ENCODE assay signal across 8 cellular contexts in genomic region chr6:31619805-31620585, GRCh38. TPM values are rescaled to one million over a fixed set of nuclear protein-coding genes. Genes with fewer than 3 reads are reported as not detected.
A peak's percentile ranks its signal among the peaks of the same experiment; 100 is the strongest.
DNase-seq lines count a peak whose midpoint lies in the region; ATAC-seq and TF ChIP-seq lines count a peak whose summit lies in the region.

No MANE protein-coding gene starts in this region.

- TF ChIP-seq CTCF in DND-41 (IDR thresholded peaks at IDR 0.05; ENCODE audit: borderline replicate concordance, extremely low read depth, low read length, poor library complexity, severe bottlenecking) (no peak), Peyer's patch (IDR thresholded peaks at IDR 0.05) (peak in 2 of 6 experiments; percentile 22 to 28), esophagus squamous epithelium (IDR thresholded peaks at IDR 0.05) (peak in 3 of 6 experiments; percentile 13 to 26 (median 25))

- peak overlapping the region; percentile 98 for H3K27ac ChIP-seq in DND-41 (ENCODE audit: low read length)
- peak overlapping the region; percentile 99 for H3K27ac ChIP-seq in KOPT-K1 (ENCODE audit: low read depth, low read length, poor library complexity, severe bottlenecking)
- H3K27ac ChIP-seq in Peyer's patch = peak overlapping the region; percentile 95 to 99 (median 98)
- H3K27ac ChIP-seq in esophagus squamous epithelium = peak overlapping the region; percentile 97 to 99 (median 98)
- H3K27ac ChIP-seq in muscle layer of duodenum (ENCODE audit: low read length) = peak overlapping the region; percentile 92

- 0% methylated on average over 48 to 50 of the region's 50 CpGs for WGBS in esophagus squamous epithelium, 2 donors

- H3K27me3 ChIP-seq in DND-41 (ENCODE audit: insufficient read depth, low read length, poor library complexity) (no peaks in the 10 kb centered on the region), Peyer's patch (no peaks in the 10 kb centered on the region), esophagus squamous epithelium (no peaks in the 10 kb centered on the region), muscle layer of duodenum (ENCODE audit: low read depth, low read length) (no peaks in the 10 kb centered on the region)

- H3K79me2 ChIP-seq in DND-41 (ENCODE audit: insufficient read depth, low read length) = peaks cover 63% of the 10 kb centered on the region

- ATAC-seq in DND-41 (ENCODE audit: insufficient read depth, low read depth) = peak; percentile 78
- peak; percentile 75 for ATAC-seq in GM21825 (IDR thresholded peaks at IDR 0.05; ENCODE audit: unreplicated experiment)

- H3K4me3 ChIP-seq in DND-41 (ENCODE audit: low read depth in 1 of 2, low read length in 2 of 2) = peak overlapping the region; percentile 22 to 56; a peak in 3 of 4 replicates
- H3K4me3 ChIP-seq in Peyer's patch = peak overlapping the region; percentile 54 to 100 (median 88)
- H3K4me3 ChIP-seq in esophagus squamous epithelium = peak overlapping the region; percentile 80 to 98 (median 86)
- H3K4me3 ChIP-seq in muscle layer of duodenum (ENCODE audit: low read depth in 1 of 2, low read length in 2 of 2) = peak overlapping the region; percentile 93

- H2AFZ ChIP-seq in DND-41 (ENCODE audit: low read depth, low read length) = peak overlapping the region; percentile 63

- H3K9ac ChIP-seq in DND-41 (ENCODE audit: low read depth, low read length) = peak overlapping the region; percentile 70

- H3K9me3 ChIP-seq in DND-41 (ENCODE audit: insufficient read depth, low read length, severe bottlenecking) (no peaks in the 10 kb centered on the region), KOPT-K1 (ENCODE audit: insufficient read depth, low read length, poor library complexity, severe bottlenecking) (no peaks in the 10 kb centered on the region), Peyer's patch (no peaks in the 10 kb centered on the region), esophagus squamous epithelium (no peaks in the 10 kb centered on the region), muscle layer of duodenum (ENCODE audit: control insufficient read depth in 1 of 2, low read length in 2 of 2) (no peaks in the 10 kb centered on the region)

- H3K4me2 ChIP-seq in DND-41 (ENCODE audit: insufficient read depth, low read length) = peak overlapping the region; percentile 68

- peaks cover 27% of the 10 kb centered on the region for H4K20me1 ChIP-seq in DND-41 (ENCODE audit: insufficient read depth, low read length)

- H3K4me1 ChIP-seq in DND-41 (ENCODE audit: insufficient read depth, low read length) (peaks cover 59% of the 10 kb centered on the region), Peyer's patch (peaks cover 0 to 21% (median 7%) of the 10 kb centered on the region in 4 donors), esophagus squamous epithelium (peaks cover 11 to 35% (median 14%) of the 10 kb centered on the region in 3 donors), muscle layer of duodenum (ENCODE audit: control insufficient read depth in 1 of 2, insufficient read depth in 2 of 2, low read length in 2 of 2) (peaks cover 0 to 17% of the 10 kb centered on the region in 2 donors)

- H3K36me3 ChIP-seq in DND-41 (ENCODE audit: insufficient read depth, low read length) (peaks cover 35% of the 10 kb centered on the region), KOPT-K1 (ENCODE audit: insufficient read depth, low read length) (peaks cover 43% of the 10 kb centered on the region), Peyer's patch (peaks cover 0 to 24% (median 0%) of the 10 kb centered on the region in 3 donors), esophagus squamous epithelium (peaks cover 13 to 18% (median 16%) of the 10 kb centered on the region in 3 donors), muscle layer of duodenum (ENCODE audit: control insufficient read depth in 1 of 2, insufficient read depth in 2 of 2, low read length in 2 of 2) (peaks cover 13 to 19% of the 10 kb centered on the region in 2 donors)

- DNase-seq in DND-41 (peak; percentile 99), Peyer's patch (peak; percentile 98 to 99 (median 98)), activated T-helper 1 cell treated with Interleukin-2 at 50 U/mL for 16 hours (ENCODE audit: low read depth) (peak; percentile 96), esophagus squamous epithelium (lab: John Stamatoyannopoulos, UW) (peak; percentile 94)
- DNase-seq in stimulated activated CD8-positive, alpha-beta memory T cell treated with anti-CD3 and anti-CD28 coated beads, Interleukin-7, amount 100 ng/mL, for 24 hours (ENCODE audit: low read depth) = peak; percentile 90

- peak; percentile 85 to 94 for TF ChIP-seq POLR2A in Peyer's patch (IDR thresholded peaks at IDR 0.05)
- peak in 3 of 4 donors; percentile 85 to 91 (median 88) for TF ChIP-seq POLR2A in esophagus squamous epithelium (IDR thresholded peaks at IDR 0.05)

- intact Hi-C loops in esophagus squamous epithelium (cut with DNase I) = no loop called here

RNA-seq across cellular contexts. Expression of gene PRRC2A, which starts 0.5 kb away (rescaled TPM):
- total RNA-seq in Peyer's patch (100 to 1,000 TPM in 3 of 4 donors, 10 to 100 TPM in 1; 67.1 to 133 (median 126) TPM), esophagus squamous epithelium (10 to 100 TPM; 42.8 to 84.9 (median 67.7) TPM)

RNA-seq across cellular contexts. Expression of gene AIF1, which starts 5.0 kb away (rescaled TPM):
- 100 to 1,000 TPM in 1 of 4 donors, 10 to 100 TPM in 1, 1 to 10 TPM in 2; 6.1 to 112 (median 11.2) TPM for total RNA-seq in Peyer's patch
- 10 to 100 TPM in 2 of 4 donors, 1 to 10 TPM in 2; 2.4 to 30.7 (median 15.1) TPM for total RNA-seq in esophagus squamous epithelium

RNA-seq across cellular contexts. Expression of gene NCR3, which starts 27.2 kb away (rescaled TPM):
- total RNA-seq in Peyer's patch = not detected
- total RNA-seq in esophagus squamous epithelium = not detected

RNA-seq across cellular contexts. Expression of gene BAG6, which starts 32.5 kb away (rescaled TPM):
- 100 to 1,000 TPM; 242 to 421 (median 323) TPM for total RNA-seq in Peyer's patch
- total RNA-seq in esophagus squamous epithelium = 100 to 1,000 TPM; 129 to 217 (median 163) TPM

RNA-seq across cellular contexts. Expression of gene LST1, which starts 33.9 kb away (rescaled TPM):
- total RNA-seq in Peyer's patch = 10 to 100 TPM in 1 of 4 donors, 1 to 10 TPM in 1, not detected in 2; 2.5 to 11.6 TPM
- 10 to 100 TPM in 1 of 4 donors, 1 to 10 TPM in 1, under 1 TPM in 1, not detected in 1; 0.49 to 50.4 (median 5.1) TPM for total RNA-seq in esophagus squamous epithelium

Comparison
In these comparisons a context has a peak if more than half of its experiments do, and no peak if none do; other contexts are left out.
1. Peak in every context shown above with its lines: DNase-seq, ATAC-seq, H3K4me3 ChIP-seq and H3K27ac ChIP-seq.
2. H3K4me3 ChIP-seq: peak in every context shown above with its lines; median percentile 93 in muscle layer of duodenum; 88 in Peyer's patch; 86 in esophagus squamous epithelium; 39 in DND-41.